Comparison of ENCODE assay signal across 11 cellular contexts in genomic region chr1:113191579-113192076, GRCh38.
DNase-seq lines count a peak whose midpoint lies in the region; ATAC-seq and TF ChIP-seq lines count a peak whose summit lies in the region.
"Had no signal": no experiment of that assay in that cellular context is flagged by ENCODE, and none has a peak within 500 bp of the region (broad histone marks: within the 10 kb centered on the region; RNA-seq: fewer than 3 reads in every experiment).

No MANE protein-coding gene starts in this region.

- DNase-seq in PC-9 (peak; percentile 78 to 99), mucosa of descending colon (peak; percentile 66 to 71 (median 67)), esophagus muscularis mucosa (ENCODE audit: extremely low spot score) (no peak), SJCRH30 (no peak)
- no peak for DNase-seq in T-helper 2 cell treated with Interferon-gamma antibody and Interleukin-4, amounts not matched to agents 5 μg/mL and 100 μg/mL, for 36 hours (ENCODE audit: low spot score)
- DNase-seq in activated T-cell treated with anti-CD3 and anti-CD28 coated beads, Interleukin-2, amount 50 U/mL, for 72 hours = no peak
- DNase-seq: mesenchymal stem cell; stimulated activated CD4-positive, alpha-beta T cell treated with anti-CD3 and anti-CD28 coated beads, Interleukin-2, amount 100 ng/mL, for 24 hours had no signal

- no peak for TF ChIP-seq CTCF in PC-9 (conservative IDR thresholded peaks at IDR 0.05)
- no peak for TF ChIP-seq CTCF in mucosa of descending colon (IDR thresholded peaks at IDR 0.05)
- no peak for TF ChIP-seq CTCF in esophagus muscularis mucosa (IDR thresholded peaks at IDR 0.05)

- no peak for TF ChIP-seq POLR2A in esophagus muscularis mucosa (IDR thresholded peaks at IDR 0.05; ENCODE audit: low read depth)

- no peaks in the 10 kb centered on the region for H3K36me3 Mint-ChIP-seq in T-helper 2 cell treated with Interferon-gamma antibody and Interleukin-4, amounts not matched to agents 5 μg/mL and 100 μg/mL, for 36 hours (ENCODE audit: low read depth)
- H3K36me3 Mint-ChIP-seq in activated T-cell treated with anti-CD3 and anti-CD28 coated beads, Interleukin-2, amount 50 U/mL, for 72 hours (ENCODE audit: insufficient read depth in 2 of 2) = peaks cover 1 to 5% of the 10 kb centered on the region in 2 donors

- 88% methylated on average over 11 of the region's 11 CpGs for WGBS in esophagus muscularis mucosa

- no peak overlapping the region for H3K27ac Mint-ChIP-seq in T-helper 2 cell treated with Interferon-gamma antibody and Interleukin-4, amounts not matched to agents 5 μg/mL and 100 μg/mL, for 36 hours
- H3K27ac Mint-ChIP-seq in activated T-cell treated with anti-CD3 and anti-CD28 coated beads, Interleukin-2, amount 50 U/mL, for 72 hours = no peak overlapping the region

- peaks cover 25% of the 10 kb centered on the region for H3K4me1 ChIP-seq in PC-9 (replicated peaks; ENCODE audit: insufficient read depth)
- H3K4me1 ChIP-seq in mucosa of descending colon (ENCODE audit: low read depth) = peaks cover 16% of the 10 kb centered on the region
- H3K4me1 ChIP-seq in esophagus muscularis mucosa = no peaks in the 10 kb centered on the region
- no peaks in the 10 kb centered on the region for H3K4me1 ChIP-seq in SJCRH30

- H3K4me2 ChIP-seq in PC-9 = peak overlapping the region; percentile 67

- peaks cover 20% of the 10 kb centered on the region for H3F3A ChIP-seq in PC-9 (ENCODE audit: insufficient read depth, low read depth)

- H3K27me3 Mint-ChIP-seq in T-helper 2 cell treated with Interferon-gamma antibody and Interleukin-4, amounts not matched to agents 5 μg/mL and 100 μg/mL, for 36 hours (ENCODE audit: low read depth) = peaks cover 2% of the 10 kb centered on the region
- H3K27me3 Mint-ChIP-seq in activated T-cell treated with anti-CD3 and anti-CD28 coated beads, Interleukin-2, amount 50 U/mL, for 72 hours (ENCODE audit: low read depth) = peaks cover 10% of the 10 kb centered on the region

- H3K4me3 Mint-ChIP-seq in T-helper 2 cell treated with Interferon-gamma antibody and Interleukin-4, amounts not matched to agents 5 μg/mL and 100 μg/mL, for 36 hours = no peak overlapping the region
- H3K4me3 Mint-ChIP-seq in activated T-cell treated with anti-CD3 and anti-CD28 coated beads, Interleukin-2, amount 50 U/mL, for 72 hours = no peak overlapping the region

- ATAC-seq in GM18858 (IDR thresholded peaks at IDR 0.05; ENCODE audit: unreplicated experiment) = peak; percentile 51
- ATAC-seq in HG02759 (IDR thresholded peaks at IDR 0.05; ENCODE audit: unreplicated experiment) = peak; percentile 63
- peak; percentile 89 for ATAC-seq in mucosa of descending colon
- ATAC-seq in activated T-cell treated with anti-CD3 and anti-CD28 coated beads, Interleukin-2, amount 50 U/mL, for 72 hours (replicated peaks in 1 of 2) = no peak

- H3K36me3 ChIP-seq in PC-9 (ENCODE audit: low read depth) (no peaks in the 10 kb centered on the region), mucosa of descending colon (ENCODE audit: low read depth) (no peaks in the 10 kb centered on the region), esophagus muscularis mucosa (no peaks in the 10 kb centered on the region), SJCRH30 (no peaks in the 10 kb centered on the region)

- H3K9me3 ChIP-seq in PC-9 (ENCODE audit: insufficient read depth, low read depth) = peaks cover 3% of the 10 kb centered on the region; the same call in 1 of the 2 replicates
- H3K9me3 ChIP-seq in mucosa of descending colon = no peaks in the 10 kb centered on the region
- no peaks in the 10 kb centered on the region for H3K9me3 ChIP-seq in esophagus muscularis mucosa
- H3K9me3 ChIP-seq in SJCRH30 (replicated peaks) = no peaks in the 10 kb centered on the region

- peaks cover 7% of the 10 kb centered on the region for H3K9me3 Mint-ChIP-seq in T-helper 2 cell treated with Interferon-gamma antibody and Interleukin-4, amounts not matched to agents 5 μg/mL and 100 μg/mL, for 36 hours
- H3K9me3 Mint-ChIP-seq in activated T-cell treated with anti-CD3 and anti-CD28 coated beads, Interleukin-2, amount 50 U/mL, for 72 hours = peaks cover 5 to 7% of the 10 kb centered on the region in 2 donors

- CTCF ChIA-PET in PC-9 (lab: Charles Lee) = no interaction called here

- peaks cover 3% of the 10 kb centered on the region for H3K4me1 Mint-ChIP-seq in T-helper 2 cell treated with Interferon-gamma antibody and Interleukin-4, amounts not matched to agents 5 μg/mL and 100 μg/mL, for 36 hours (ENCODE audit: low read depth)
- peaks cover 7% of the 10 kb centered on the region for H3K4me1 Mint-ChIP-seq in activated T-cell treated with anti-CD3 and anti-CD28 coated beads, Interleukin-2, amount 50 U/mL, for 72 hours (ENCODE audit: low read depth)

- H2AFZ ChIP-seq in PC-9 = peak overlapping the region; percentile 74

- no peak for TF ChIP-seq EP300 in esophagus muscularis mucosa (IDR thresholded peaks at IDR 0.05)

- H3K9me2 ChIP-seq in PC-9 (ENCODE audit: insufficient read depth) = no peaks in the 10 kb centered on the region

- no TSS peak for BruUV-seq in PC-9 (replicated peaks; lab: Mats Ljungman, UMichigan)

- POLR2A ChIA-PET in PC-9 (lab: Charles Lee; ENCODE audit: unreplicated experiment) = interaction anchor here (0.7 kb wide), 1 partner anchor 53 kb away, joined by 3 read pairs; no protein-coding TSS in a partner anchor

- H3K4me3 ChIP-seq in PC-9 (peak overlapping the region; percentile 48), mucosa of descending colon (no peak overlapping the region), esophagus muscularis mucosa (no peak overlapping the region), SJCRH30 (no peak overlapping the region)

- H3K27me3 ChIP-seq in PC-9 (ENCODE audit: insufficient read depth, low read depth) (no peaks in the 10 kb centered on the region), esophagus muscularis mucosa (no peaks in the 10 kb centered on the region), SJCRH30 (no peaks in the 10 kb centered on the region)

- no peaks in the 10 kb centered on the region for H3K79me2 ChIP-seq in PC-9 (ENCODE audit: low read depth)

- H3K27ac ChIP-seq in PC-9 (peak overlapping the region; percentile 86), esophagus muscularis mucosa (replicated peaks in 1 of 4) (no peak overlapping the region), SJCRH30 (no peak overlapping the region)
- H3K27ac ChIP-seq: RWPE1 had no signal

- intact Hi-C loops in PC-9 (cut with micrococcal nuclease; ENCODE audit: unreplicated experiment) = loop anchor here (10.0 kb wide), 1 partner anchor 133 kb away; no protein-coding TSS in a partner anchor
- intact Hi-C loops in mucosa of descending colon (cut with DNase I, micrococcal nuclease) = no loop called here
- intact Hi-C loops in esophagus muscularis mucosa (cut with DNase I) = no loop called here

- H4K20me1 ChIP-seq in PC-9 (ENCODE audit: insufficient read depth) = no peaks in the 10 kb centered on the region

Comparison
In these comparisons a context has a peak if more than half of its experiments do, and no peak if none do; other contexts are left out.
1. ATAC-seq: peak in GM18858 (single experiment), HG02759 (single experiment) and mucosa of descending colon (single experiment); none in activated T-cell treated with anti-CD3 and anti-CD28 coated beads, Interleukin-2, amount 50 U/mL, for 72 hours (0 of 2).
2. DNase-seq: peak in PC-9 (2 of 2) and mucosa of descending colon (3 of 3); none in esophagus muscularis mucosa (single experiment), T-helper 2 cell treated with Interferon-gamma antibody and Interleukin-4, amounts not matched to agents 5 μg/mL and 100 μg/mL, for 36 hours (single experiment), SJCRH30 (0 of 2) and activated T-cell treated with anti-CD3 and anti-CD28 coated beads, Interleukin-2, amount 50 U/mL, for 72 hours (0 of 2).